ENCODE assay signal across 1 cellular context in genomic region chr14:99401196-99401595, GRCh38.
TF ChIP-seq lines count a peak whose summit lies in the region.

No MANE protein-coding gene starts in this region.

TF ChIP-seq in HepG2, 621 proteins besides CTCF, POLR2A, EP300 and RAD21 (continued from another document):
- TF ChIP-seq, protein P1, sequence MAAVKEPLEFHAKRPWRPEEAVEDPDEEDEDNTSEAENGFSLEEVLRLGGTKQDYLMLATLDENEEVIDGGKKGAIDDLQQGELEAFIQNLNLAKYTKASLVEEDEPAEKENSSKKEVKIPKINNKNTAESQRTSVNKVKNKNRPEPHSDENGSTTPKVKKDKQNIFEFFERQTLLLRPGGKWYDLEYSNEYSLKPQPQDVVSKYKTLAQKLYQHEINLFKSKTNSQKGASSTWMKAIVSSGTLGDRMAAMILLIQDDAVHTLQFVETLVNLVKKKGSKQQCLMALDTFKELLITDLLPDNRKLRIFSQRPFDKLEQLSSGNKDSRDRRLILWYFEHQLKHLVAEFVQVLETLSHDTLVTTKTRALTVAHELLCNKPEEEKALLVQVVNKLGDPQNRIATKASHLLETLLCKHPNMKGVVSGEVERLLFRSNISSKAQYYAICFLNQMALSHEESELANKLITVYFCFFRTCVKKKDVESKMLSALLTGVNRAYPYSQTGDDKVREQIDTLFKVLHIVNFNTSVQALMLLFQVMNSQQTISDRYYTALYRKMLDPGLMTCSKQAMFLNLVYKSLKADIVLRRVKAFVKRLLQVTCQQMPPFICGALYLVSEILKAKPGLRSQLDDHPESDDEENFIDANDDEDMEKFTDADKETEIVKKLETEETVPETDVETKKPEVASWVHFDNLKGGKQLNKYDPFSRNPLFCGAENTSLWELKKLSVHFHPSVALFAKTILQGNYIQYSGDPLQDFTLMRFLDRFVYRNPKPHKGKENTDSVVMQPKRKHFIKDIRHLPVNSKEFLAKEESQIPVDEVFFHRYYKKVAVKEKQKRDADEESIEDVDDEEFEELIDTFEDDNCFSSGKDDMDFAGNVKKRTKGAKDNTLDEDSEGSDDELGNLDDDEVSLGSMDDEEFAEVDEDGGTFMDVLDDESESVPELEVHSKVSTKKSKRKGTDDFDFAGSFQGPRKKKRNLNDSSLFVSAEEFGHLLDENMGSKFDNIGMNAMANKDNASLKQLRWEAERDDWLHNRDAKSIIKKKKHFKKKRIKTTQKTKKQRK (IDR thresholded peaks at IDR 0.05; ENCODE audit: low read length): no peak
- TF ChIP-seq RARG (CRISPR knock-in tag; IDR thresholded peaks at IDR 0.05; ENCODE audit: low read depth): no peak
- no peak for TF ChIP-seq DNMT1 (CRISPR knock-in tag; IDR thresholded peaks at IDR 0.05)
- no peak for TF ChIP-seq ZSCAN20 (CRISPR knock-in tag; IDR thresholded peaks at IDR 0.05; ENCODE audit: borderline replicate concordance)
